ENCODE assay signal across 19 cellular contexts in genomic region chr11:130612291-130612802, GRCh38.
DNase-seq lines count a peak whose midpoint lies in the region; ATAC-seq and TF ChIP-seq lines count a peak whose summit lies in the region.
"Had no signal": no experiment of that assay in that cellular context is flagged by ENCODE, and none has a peak within 500 bp of the region (broad histone marks: within the 10 kb centered on the region; RNA-seq: fewer than 3 reads in every experiment).

No MANE protein-coding gene starts in this region.

- H4K20me1 ChIP-seq in SK-N-SH (ENCODE audit: insufficient read depth), result no peaks in the 10 kb centered on the region

- H3K27ac ChIP-seq in SK-N-SH (ENCODE audit: low read depth in 2 of 2, low read length in 1 of 2) (peak overlapping the region; percentile 48 to 98; a peak in 3 of 4 replicates), Peyer's patch (no peak overlapping the region)
- H3K27ac ChIP-seq: psoas muscle had no signal

- TF ChIP-seq CTCF in SK-N-SH (IDR thresholded peaks at IDR 0.05) (no peak), Peyer's patch (IDR thresholded peaks at IDR 0.05) (no peak)

- no peak for TF ChIP-seq POLR2A in Peyer's patch (IDR thresholded peaks at IDR 0.05)

- H3K4me2 ChIP-seq in SK-N-SH, result peak overlapping the region; percentile 56

- no peaks in the 10 kb centered on the region for H3K9me2 ChIP-seq in SK-N-SH

- peaks cover 0 to 14% of the 10 kb centered on the region in 2 experiments; a peak in 3 of 4 replicates for H3K4me1 ChIP-seq in SK-N-SH (ENCODE audit: control insufficient read depth in 1 of 2, insufficient read depth in 2 of 2, low read depth in 1 of 2, low read length in 1 of 2)
- H3K4me1 ChIP-seq in Peyer's patch, result no peaks in the 10 kb centered on the region
- H3K4me1 ChIP-seq: HAP-1 had no signal

- 53% methylated on average over 2 of the region's 2 CpGs for WGBS in SK-N-SH (ENCODE audit: low lambda C conversion rate)

- POLR2A ChIA-PET in SK-N-SH (lab: Yijun Ruan, JAX), result no interaction called here

- TF ChIP-seq EP300 in SK-N-SH (IDR thresholded peaks at IDR 0.05; ENCODE audit: borderline replicate concordance in 1 of 2, low read depth in 1 of 2, low read length in 1 of 2), result no peak

- H3F3A ChIP-seq in SK-N-SH (replicated peaks; ENCODE audit: insufficient read depth), result peaks cover 23% of the 10 kb centered on the region

- H3K79me2 ChIP-seq in SK-N-SH (ENCODE audit: insufficient read depth), result no peaks in the 10 kb centered on the region

- intact Hi-C loops in left colon (cut with DNase I, micrococcal nuclease), result no loop called here

- ATAC-seq in GM18909 (IDR thresholded peaks at IDR 0.05; ENCODE audit: poor library complexity, unreplicated experiment), result no peak
- no peak for ATAC-seq in left colon
- no peak for ATAC-seq in HG02938 (IDR thresholded peaks at IDR 0.05; ENCODE audit: unreplicated experiment)
- ATAC-seq: HepG2; stimulated activated effector memory CD8-positive, alpha-beta T cell treated with anti-CD3 and anti-CD28 coated beads, Interleukin-12 subunit alpha, Interleukin-12 subunit beta, amount 100 ng/mL, for 72 hours had no signal

- peak; percentile 81 for DNase-seq in EL
- DNase-seq in SK-N-SH, result no peak
- DNase-seq in fibroblast of peridontal ligament (ENCODE audit: extremely low read depth), result peak; percentile 59
- DNase-seq in skeletal muscle cell (ENCODE audit: low read depth), result peak; percentile 63
- no peak for DNase-seq in left colon
- DNase-seq in Peyer's patch, result no peak
- DNase-seq: activated CD4-positive, alpha-beta T cell treated with anti-CD3 and anti-CD28 coated beads, Interleukin-2, amount 50 U/mL, for 4 hours; activated effector memory CD4-positive, alpha-beta T cell treated with Interleukin-2 at 50 U/mL for 16 hours; CD8-positive, alpha-beta memory T cell; central memory CD4-positive, alpha-beta T cell; GF-D8; NCI-H446 treated with DMSO at 0.1 percent for 48 hours; OCI-M1; psoas muscle had no signal

- H3K36me3 ChIP-seq in SK-N-SH (replicated peaks in 1 of 2; ENCODE audit: control insufficient read depth in 1 of 2, insufficient read depth in 2 of 2, low read length in 1 of 2) (no peaks in the 10 kb centered on the region), Peyer's patch (no peaks in the 10 kb centered on the region)
- H3K36me3 ChIP-seq: HAP-1 had no signal

- no peaks in the 10 kb centered on the region for H3K27me3 ChIP-seq in SK-N-SH (ENCODE audit: insufficient read depth)
- H3K27me3 ChIP-seq in Peyer's patch, result no peaks in the 10 kb centered on the region

- H3K4me3 ChIP-seq in SK-N-SH (ENCODE audit: low read depth in 2 of 2, low read length in 1 of 2) (no peak overlapping the region), skeletal muscle cell (ENCODE audit: low read depth, low read length) (no peak overlapping the region), Peyer's patch (no peak overlapping the region)
- H3K4me3 ChIP-seq: HAP-1, psoas muscle had no signal

- CTCF ChIA-PET in SK-N-SH (lab: Yijun Ruan, JAX), result no interaction called here

- TF ChIP-seq RAD21 in SK-N-SH (IDR thresholded peaks at IDR 0.05; ENCODE audit: low read length), result no peak

- no peaks in the 10 kb centered on the region for H3K9me3 ChIP-seq in SK-N-SH
- no peaks in the 10 kb centered on the region for H3K9me3 ChIP-seq in Peyer's patch
- H3K9me3 ChIP-seq: HAP-1, psoas muscle had no signal

- 0 out of 2 replicates have a peak overlapping the region, but pooled peaks have one; percentile 12 for H2AFZ ChIP-seq in SK-N-SH (ENCODE audit: low read depth)

- H3K9ac ChIP-seq in SK-N-SH, result peak overlapping the region; percentile 62; the same call in 1 of the 2 replicates

TF ChIP-seq in SK-N-SH, 30 proteins besides CTCF, POLR2A, EP300 and RAD21 (continues in another document):
- no peak for TF ChIP-seq FOXM1 (IDR thresholded peaks at IDR 0.05; ENCODE audit: low read depth)
- no peak for TF ChIP-seq MXI1 (IDR thresholded peaks at IDR 0.05; ENCODE audit: low read depth, low read length)
- no peak for TF ChIP-seq YY1 (IDR thresholded peaks at IDR 0.05; ENCODE audit: low read depth)
- no peak for TF ChIP-seq RFX5 (IDR thresholded peaks at IDR 0.05; ENCODE audit: low read length)
- TF ChIP-seq GATA2 (CRISPR knock-in tag; IDR thresholded peaks at IDR 0.05), result no peak
- TF ChIP-seq FOXJ3 (CRISPR knock-in tag; IDR thresholded peaks at IDR 0.05), result no peak
- no peak for TF ChIP-seq GABPA (IDR thresholded peaks at IDR 0.05; ENCODE audit: low read depth)
- TF ChIP-seq REST (IDR thresholded peaks at IDR 0.05; ENCODE audit: low read depth, low read length), result no peak
- TF ChIP-seq SIN3A (IDR thresholded peaks at IDR 0.05; ENCODE audit: borderline replicate concordance, low read depth, low read length), result 0 out of 2 replicates have a peak, but pooled peaks have one; percentile 18
- TF ChIP-seq RXRA (IDR thresholded peaks at IDR 0.05; ENCODE audit: borderline replicate concordance, low read depth), result no peak
- no peak for TF ChIP-seq JUND (IDR thresholded peaks at IDR 0.05)
- TF ChIP-seq FOSL2 (IDR thresholded peaks at IDR 0.05; ENCODE audit: borderline replicate concordance, low read depth), result no peak
- no peak for TF ChIP-seq POLR2AphosphoS5 (IDR thresholded peaks at IDR 0.05; ENCODE audit: low read depth, low read length)
- TF ChIP-seq PBX3 (IDR thresholded peaks at IDR 0.05), result no peak
- no peak for TF ChIP-seq USF1 (IDR thresholded peaks at IDR 0.05; ENCODE audit: borderline replicate concordance, low read depth)
- no peak for TF ChIP-seq IRF3 (IDR thresholded peaks at IDR 0.05; ENCODE audit: low read depth, low read length)
- TF ChIP-seq SMC3 (IDR thresholded peaks at IDR 0.05; ENCODE audit: low read depth, low read length), result no peak
- no peak for TF ChIP-seq RCOR1 (IDR thresholded peaks at IDR 0.05; ENCODE audit: low read length)
- TF ChIP-seq MEF2A (IDR thresholded peaks at IDR 0.05; ENCODE audit: borderline replicate concordance, low read depth), result peak; percentile 69; the same call in 1 of the 2 replicates
- no peak for TF ChIP-seq USF2 (IDR thresholded peaks at IDR 0.05; ENCODE audit: borderline replicate concordance, low read depth, low read length)
- peak; percentile 4; the same call in 1 of the 2 replicates for TF ChIP-seq TCF12 (IDR thresholded peaks at IDR 0.05)
- no peak for TF ChIP-seq NRF1 (IDR thresholded peaks at IDR 0.05; ENCODE audit: low read depth, low read length)

Comparison
In these comparisons a context has a peak if more than half of its experiments do, and no peak if none do; other contexts are left out.
1. DNase-seq: peak in EL (single experiment), fibroblast of peridontal ligament (single experiment) and skeletal muscle cell (single experiment); none in SK-N-SH (single experiment), left colon (0 of 2) and Peyer's patch (0 of 3).
2. H3K27ac ChIP-seq: peak in SK-N-SH (2 of 2); none in Peyer's patch (0 of 4).